Comparison of ENCODE assay signal across 12 cellular contexts in the genomic region with DNA sequence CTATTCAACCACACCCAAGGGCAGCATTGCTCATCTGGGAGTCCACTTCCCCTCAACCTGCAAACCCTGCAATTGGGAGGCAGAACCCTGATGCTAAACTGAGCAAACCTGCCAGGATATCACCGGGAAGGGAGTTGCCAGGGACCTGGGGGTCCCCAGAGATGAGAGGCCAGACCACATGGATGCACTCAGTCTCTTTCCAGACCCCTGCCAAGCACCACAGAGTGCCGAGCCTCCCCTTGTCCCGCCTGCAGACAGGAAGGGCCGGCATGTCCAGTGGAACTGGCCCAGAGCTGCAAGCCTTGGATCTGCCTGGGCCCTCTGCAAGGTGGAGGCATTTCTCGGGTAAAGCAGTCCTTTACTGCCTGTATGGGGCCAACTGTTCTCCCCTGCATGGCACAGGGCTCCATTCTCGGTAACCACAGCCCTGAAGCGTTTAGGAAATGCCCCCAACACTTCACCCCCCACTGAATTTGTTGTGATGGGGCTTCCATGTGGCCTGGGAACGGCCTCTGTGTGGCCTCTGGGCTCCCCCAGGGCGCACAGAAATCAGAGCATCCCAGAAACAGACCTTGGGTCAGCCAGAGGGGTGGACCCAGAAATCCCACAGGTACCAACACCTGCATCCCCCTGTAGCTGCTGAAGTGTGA.
"Had no signal": no experiment of that assay in that cellular context is flagged by ENCODE, and none has a peak within 500 bp of the region (broad histone marks: within the 10 kb centered on the region; RNA-seq: fewer than 3 reads in every experiment).

No MANE protein-coding gene starts in this region.

- H3K4me3 Mint-ChIP-seq: activated CD4-positive, alpha-beta T cell treated with anti-CD3 and anti-CD28 coated beads for 36 hours; activated CD8-positive, alpha-beta T cell treated with anti-CD3 and anti-CD28 coated beads, Interleukin-2, amount 10 ng/mL, durations not matched to agents 7 days and 5 days; activated naive CD4-positive, alpha-beta T cell treated with anti-CD3 and anti-CD28 coated beads, Interleukin-2, amount 10 ng/mL, durations not matched to agents 7 days and 5 days; activated T-helper 17 cell treated with anti-CD3 and anti-CD28 coated beads, Interleukin-2, amount 50 U/mL, for 72 hours; effector memory CD8-positive, alpha-beta T cell; nephron progenitor cell; T-helper 17 cell had no signal

- H3K9me3 Mint-ChIP-seq: activated naive CD4-positive, alpha-beta T cell treated with anti-CD3 and anti-CD28 coated beads, Interleukin-2, amount 10 ng/mL, durations not matched to agents 7 days and 5 days; activated T-helper 17 cell treated with anti-CD3 and anti-CD28 coated beads, Interleukin-2, amount 50 U/mL, for 72 hours; effector memory CD8-positive, alpha-beta T cell; nephron progenitor cell had no signal

- H3K36me3 Mint-ChIP-seq: activated naive CD4-positive, alpha-beta T cell treated with anti-CD3 and anti-CD28 coated beads, Interleukin-2, amount 10 ng/mL, durations not matched to agents 7 days and 5 days had no signal

- H3K4me1 Mint-ChIP-seq: activated CD4-positive, alpha-beta T cell treated with anti-CD3 and anti-CD28 coated beads for 36 hours; activated naive CD4-positive, alpha-beta T cell treated with anti-CD3 and anti-CD28 coated beads, Interleukin-2, amount 10 ng/mL, durations not matched to agents 7 days and 5 days; activated T-helper 17 cell treated with anti-CD3 and anti-CD28 coated beads, Interleukin-2, amount 50 U/mL, for 72 hours; T-helper 17 cell had no signal

- ATAC-seq: activated CD4-positive, alpha-beta T cell treated with anti-CD3 and anti-CD28 coated beads for 36 hours; activated CD8-positive, alpha-beta T cell treated with anti-CD3 and anti-CD28 coated beads, Interleukin-2, amount 10 ng/mL, durations not matched to agents 7 days and 5 days; activated T-helper 17 cell treated with anti-CD3 and anti-CD28 coated beads, Interleukin-2, amount 50 U/mL, for 72 hours; effector memory CD8-positive, alpha-beta T cell; left ventricle myocardium superior; T-helper 17 cell had no signal

- DNase-seq: activated CD4-positive, alpha-beta T cell treated with anti-CD3 and anti-CD28 coated beads for 36 hours; activated CD8-positive, alpha-beta T cell treated with anti-CD3 and anti-CD28 coated beads, Interleukin-2, amount 10 ng/mL, durations not matched to agents 7 days and 5 days; activated naive CD4-positive, alpha-beta T cell treated with anti-CD3 and anti-CD28 coated beads, Interleukin-2, amount 10 ng/mL, durations not matched to agents 7 days and 5 days; cerebellar nuclear complex; effector memory CD8-positive, alpha-beta T cell; foreskin melanocyte; kidney glomerular epithelial cell; left ventricle myocardium superior; nephron progenitor cell; stimulated activated naive CD4-positive, alpha-beta T cell; T-helper 17 cell had no signal

- H3K27ac Mint-ChIP-seq: activated CD4-positive, alpha-beta T cell treated with anti-CD3 and anti-CD28 coated beads for 36 hours; activated CD8-positive, alpha-beta T cell treated with anti-CD3 and anti-CD28 coated beads, Interleukin-2, amount 10 ng/mL, durations not matched to agents 7 days and 5 days; activated naive CD4-positive, alpha-beta T cell treated with anti-CD3 and anti-CD28 coated beads, Interleukin-2, amount 10 ng/mL, durations not matched to agents 7 days and 5 days; activated T-helper 17 cell treated with anti-CD3 and anti-CD28 coated beads, Interleukin-2, amount 50 U/mL, for 72 hours; nephron progenitor cell; T-helper 17 cell had no signal
